ENCODE assay signal across 8 cellular contexts in genomic region chr11:78967811-78968210, GRCh38.
"Had no signal": no experiment of that assay in that cellular context is flagged by ENCODE, and none has a peak within 500 bp of the region (broad histone marks: within the 10 kb centered on the region; RNA-seq: fewer than 3 reads in every experiment).

No MANE protein-coding gene starts in this region.

- FAIRE-seq: G401.6, GM12878, GM12891, GM12892, GM18507, GM19239 had no signal

- H3K4me3 ChIP-seq: GM12878 had no signal

- DNase-seq: GDM1, GF-D8 had no signal
